ENCODE assay signal across 8 cellular contexts in genomic region chr22:20867179-20868099, GRCh38. TPM values are rescaled to one million over a fixed set of nuclear protein-coding genes. Genes with fewer than 3 reads are reported as not detected.
DNase-seq lines count a peak whose midpoint lies in the region; ATAC-seq, FAIRE-seq and TF ChIP-seq lines count a peak whose summit lies in the region.

No MANE protein-coding gene starts in this region.

- peaks cover 23% of the 10 kb centered on the region for H3K4me1 Mint-ChIP-seq in activated naive CD8-positive, alpha-beta T cell treated with anti-CD3 and anti-CD28 coated beads, Interleukin-2, amount 10 ng/mL, durations not matched to agents 7 days and 5 days
- H3K4me1 Mint-ChIP-seq in activated naive CD8-positive, alpha-beta T cell treated with anti-CD3 and anti-CD28 coated beads for 36 hours = peaks cover 15% of the 10 kb centered on the region

- H3K4me1 ChIP-seq in colonic mucosa (peaks cover 17% of the 10 kb centered on the region), urinary bladder (ENCODE audit: insufficient read depth) (no peaks in the 10 kb centered on the region)

- H3K36me3 Mint-ChIP-seq in activated naive CD8-positive, alpha-beta T cell treated with anti-CD3 and anti-CD28 coated beads, Interleukin-2, amount 10 ng/mL, durations not matched to agents 7 days and 5 days = peaks cover 10% of the 10 kb centered on the region
- H3K36me3 Mint-ChIP-seq in activated naive CD8-positive, alpha-beta T cell treated with anti-CD3 and anti-CD28 coated beads for 36 hours = no peaks in the 10 kb centered on the region

- H3K4me3 Mint-ChIP-seq in activated naive CD8-positive, alpha-beta T cell treated with anti-CD3 and anti-CD28 coated beads, Interleukin-2, amount 10 ng/mL, durations not matched to agents 7 days and 5 days = peak overlapping the region; percentile 15
- H3K4me3 Mint-ChIP-seq in activated naive CD8-positive, alpha-beta T cell treated with anti-CD3 and anti-CD28 coated beads for 36 hours = no peak overlapping the region

- H3K4me3 ChIP-seq in colonic mucosa (no peak overlapping the region), urinary bladder (ENCODE audit: low read depth, low read length) (no peak overlapping the region)

- H3K36me3 ChIP-seq in colonic mucosa (no peaks in the 10 kb centered on the region), urinary bladder (ENCODE audit: insufficient read depth) (no peaks in the 10 kb centered on the region)

- H3K9ac ChIP-seq in colonic mucosa (ENCODE audit: low read depth in 2 of 2, low read length in 2 of 2) = peak overlapping the region in 1 of 2 donors; percentile 61

- H3K27ac Mint-ChIP-seq in activated naive CD8-positive, alpha-beta T cell treated with anti-CD3 and anti-CD28 coated beads, Interleukin-2, amount 10 ng/mL, durations not matched to agents 7 days and 5 days = peak overlapping the region; percentile 70
- H3K27ac Mint-ChIP-seq in activated naive CD8-positive, alpha-beta T cell treated with anti-CD3 and anti-CD28 coated beads for 36 hours = no peak overlapping the region

- H3K9me3 ChIP-seq in colonic mucosa = no peaks in the 10 kb centered on the region

- no peaks in the 10 kb centered on the region for H3K27me3 ChIP-seq in colonic mucosa

- no peak for TF ChIP-seq CTCF in colonic mucosa (IDR thresholded peaks at IDR 0.05)

- H3K27ac ChIP-seq in colonic mucosa = peak overlapping the region; percentile 87
- peak overlapping the region; percentile 65 for H3K27ac ChIP-seq in urinary bladder (ENCODE audit: low read depth)

- H3K27me3 Mint-ChIP-seq in activated naive CD8-positive, alpha-beta T cell treated with anti-CD3 and anti-CD28 coated beads, Interleukin-2, amount 10 ng/mL, durations not matched to agents 7 days and 5 days = no peaks in the 10 kb centered on the region
- no peaks in the 10 kb centered on the region for H3K27me3 Mint-ChIP-seq in activated naive CD8-positive, alpha-beta T cell treated with anti-CD3 and anti-CD28 coated beads for 36 hours

- peak; percentile 82 for ATAC-seq in activated naive CD8-positive, alpha-beta T cell treated with anti-CD3 and anti-CD28 coated beads, Interleukin-2, amount 10 ng/mL, durations not matched to agents 7 days and 5 days (ENCODE audit: low read depth)

- intact Hi-C loops in colonic mucosa (cut with DNase I) = loop anchor here (10.0 kb wide), 1 partner anchor 47 kb away; the partner anchor contains the start of gene CRKL

- no peak for FAIRE-seq in RCC 7860 (lab: Jason Lieb, UNC)

- H3K9me3 Mint-ChIP-seq in activated naive CD8-positive, alpha-beta T cell treated with anti-CD3 and anti-CD28 coated beads, Interleukin-2, amount 10 ng/mL, durations not matched to agents 7 days and 5 days = no peaks in the 10 kb centered on the region
- H3K9me3 Mint-ChIP-seq in activated naive CD8-positive, alpha-beta T cell treated with anti-CD3 and anti-CD28 coated beads for 36 hours = no peaks in the 10 kb centered on the region

- DNase-seq in activated naive CD8-positive, alpha-beta T cell treated with anti-CD3 and anti-CD28 coated beads, Interleukin-2, amount 10 ng/mL, durations not matched to agents 7 days and 5 days = no peak
- DNase-seq in activated naive CD8-positive, alpha-beta T cell treated with anti-CD3 and anti-CD28 coated beads for 36 hours = no peak
- DNase-seq in colonic mucosa (peak; percentile 85), medulla oblongata (ENCODE audit: extremely low spot score) (peak; percentile 87), NCI-H1417 (lab: John Stamatoyannopoulos, UW) (no peak), NCI-H1048 (lab: John Stamatoyannopoulos, UW) (no peak), RCC 7860 (ENCODE audit: low spot score) (no peak)

- 59% methylated on average over 12 of the region's 12 CpGs for whole genome bisulfite sequencing in urinary bladder

- POLR2A ChIA-PET in activated naive CD8-positive, alpha-beta T cell treated with anti-CD3 and anti-CD28 coated beads, Interleukin-2, amount 10 ng/mL, durations not matched to agents 7 days and 5 days (lab: Charles Lee) = interaction anchor here (1.0 kb wide), 1 partner anchor 10 kb away, joined by 3 read pairs; no protein-coding TSS in a partner anchor

RNA-seq across cellular contexts. Expression of gene SNAP29, which starts 8.6 kb away (rescaled TPM):
- 10 to 100 TPM; 29.7 to 32.5 TPM for total RNA-seq in activated naive CD8-positive, alpha-beta T cell treated with anti-CD3 and anti-CD28 coated beads, Interleukin-2, amount 10 ng/mL, durations not matched to agents 7 days and 5 days
- total RNA-seq in activated naive CD8-positive, alpha-beta T cell treated with anti-CD3 and anti-CD28 coated beads for 36 hours = 10 to 100 TPM; 21.5 to 22.1 TPM
- total RNA-seq in colonic mucosa (10 to 100 TPM; 25.3 to 39.0 TPM), urinary bladder (7.9 TPM)
- polyA plus RNA-seq in urinary bladder = 22.0 TPM

RNA-seq across cellular contexts. Expression of gene PI4KA, which starts 8.8 kb away (rescaled TPM):
- 100 to 1,000 TPM; 100 to 106 TPM for total RNA-seq in activated naive CD8-positive, alpha-beta T cell treated with anti-CD3 and anti-CD28 coated beads, Interleukin-2, amount 10 ng/mL, durations not matched to agents 7 days and 5 days
- total RNA-seq in activated naive CD8-positive, alpha-beta T cell treated with anti-CD3 and anti-CD28 coated beads for 36 hours = 10 to 100 TPM; 49.3 to 51.3 TPM
- 10 to 100 TPM; 69.4 to 86.8 TPM for total RNA-seq in colonic mucosa
- 37.1 TPM for total RNA-seq in urinary bladder
- 50.9 TPM for polyA plus RNA-seq in urinary bladder

RNA-seq across cellular contexts. Expression of gene CRKL, which starts 49.8 kb away (rescaled TPM):
- total RNA-seq in activated naive CD8-positive, alpha-beta T cell treated with anti-CD3 and anti-CD28 coated beads, Interleukin-2, amount 10 ng/mL, durations not matched to agents 7 days and 5 days = 10 to 100 TPM; 91.0 to 92.9 TPM
- total RNA-seq in activated naive CD8-positive, alpha-beta T cell treated with anti-CD3 and anti-CD28 coated beads for 36 hours = 10 to 100 TPM; 82.1 to 82.2 TPM
- total RNA-seq in colonic mucosa = 10 to 100 TPM; 63.6 to 82.5 TPM
- total RNA-seq in urinary bladder = 41.8 TPM
- polyA plus RNA-seq in urinary bladder = 34.8 TPM

Comparison
In these comparisons a context has a peak if more than half of its experiments do, and no peak if none do; other contexts are left out.
1. DNase-seq: peak in colonic mucosa (single experiment) and medulla oblongata (single experiment); none in activated naive CD8-positive, alpha-beta T cell treated with anti-CD3 and anti-CD28 coated beads, Interleukin-2, amount 10 ng/mL, durations not matched to agents 7 days and 5 days (single experiment), activated naive CD8-positive, alpha-beta T cell treated with anti-CD3 and anti-CD28 coated beads for 36 hours (single experiment), NCI-H1417 (0 of 3), NCI-H1048 (single experiment) and RCC 7860 (single experiment).